Comparison of ENCODE assay signal across 33 cellular contexts in the genomic region with DNA sequence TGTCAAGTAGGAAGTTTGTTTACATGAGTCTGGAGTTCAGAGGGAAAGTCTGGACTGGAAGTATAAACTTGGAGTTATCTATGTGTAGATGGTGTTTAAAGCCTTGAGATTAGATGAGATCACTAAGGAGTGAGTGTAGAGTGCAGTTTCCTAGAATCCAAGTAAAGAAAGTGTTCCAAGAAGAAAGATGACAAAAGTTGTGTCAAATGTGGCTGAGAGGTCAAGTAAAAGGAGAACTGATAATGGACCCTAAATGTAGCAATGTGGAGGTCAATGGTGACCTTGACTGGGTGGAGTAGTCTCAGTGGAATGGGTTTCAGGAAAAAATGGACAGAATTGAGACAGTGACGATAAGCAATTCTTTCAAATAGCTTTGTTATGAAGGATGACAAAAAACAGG.
"Had no signal": no experiment of that assay in that cellular context is flagged by ENCODE, and none has a peak within 500 bp of the region (broad histone marks: within the 10 kb centered on the region; RNA-seq: fewer than 3 reads in every experiment).

No MANE protein-coding gene starts in this region.

- H3K27me3 ChIP-seq: MG63 had no signal

- H3K36me3 ChIP-seq: MG63 had no signal

- FAIRE-seq: bronchial epithelial cell had no signal

- H3K4me3 ChIP-seq: MG63 had no signal

- DNase-seq: activated CD4-positive, alpha-beta memory T cell treated with anti-CD3 and anti-CD28 coated beads for 36 hours; activated CD4-positive, alpha-beta T cell treated with anti-CD3 and anti-CD28 coated beads for 36 hours; activated CD4-positive, alpha-beta T cell treated with anti-CD3 and anti-CD28 coated beads, Interleukin-2, amount 50 U/mL, for 1 hour; activated CD8-positive, alpha-beta memory T cell treated with anti-CD3 and anti-CD28 coated beads, Interleukin-2, amount 50 U/mL, for 4 hours; activated gamma-delta T cell treated with Interleukin-2 at 50 U/mL for 16 hours; activated naive CD4-positive, alpha-beta T cell treated with anti-CD3 and anti-CD28 coated beads for 36 hours; activated T-cell treated with anti-CD3 and anti-CD28 coated beads for 4 hours; activated T-cell treated with anti-CD3 and anti-CD28 coated beads, Interleukin-2, amount 50 U/mL, for 4 hours; anterior cingulate cortex; caudate nucleus; cerebellar nuclear complex; Kasumi-1; MG63; NCI-H1092 treated with DMSO at 0.1 percent for 48 hours; NCI-H1417; NCI-H146; NCI-H187; NCI-H2029 treated with DMSO at 0.1 percent for 48 hours; NCI-H2107; NCI-H2171; NCI-H510A; NCI-H526; NCI-H748 treated with DMSO at 0.1 percent for 48 hours; NK-92 treated with Interleukin-12 subunit alpha and Interleukin-12 subunit beta, amount 100 ng/mL, for 24 hours; Right ventricle myocardium superior; SW 1271; T-helper 1 cell; T-helper 2 cell; T-helper 9 cell had no signal

- ATAC-seq: activated CD4-positive, alpha-beta T cell treated with anti-CD3 and anti-CD28 coated beads for 36 hours; activated CD4-positive, CD25-positive, alpha-beta regulatory T cell treated with anti-CD3 and anti-CD28 coated beads, Interleukin-2, amount 50 U/mL, for 24 hours; activated naive CD4-positive, alpha-beta T cell treated with anti-CD3 and anti-CD28 coated beads, Interleukin-2, amount 50 U/mL, for 72 hours; activated T-cell treated with anti-CD3 and anti-CD28 coated beads, Interleukin-2, amount 50 U/mL, for 4 hours; WTC11 had no signal

- H3K9me3 ChIP-seq: MG63 had no signal
